In genomic region chr15:71708741-71709140, GRCh38 we compare ENCODE assay signal across 24 cellular contexts.
DNase-seq lines count a peak whose midpoint lies in the region; ATAC-seq, FAIRE-seq and TF ChIP-seq lines count a peak whose summit lies in the region.
"Had no signal": no experiment of that assay in that cellular context is flagged by ENCODE, and none has a peak within 500 bp of the region (broad histone marks: within the 10 kb centered on the region; RNA-seq: fewer than 3 reads in every experiment).

No MANE protein-coding gene starts in this region.

- no peak for TF ChIP-seq CTCF in breast epithelium (IDR thresholded peaks at IDR 0.05)
- TF ChIP-seq CTCF in MCF 10A (IDR thresholded peaks at IDR 0.05; ENCODE audit: unreplicated experiment): no peak
- no peak for TF ChIP-seq CTCF in heart left ventricle (IDR thresholded peaks at IDR 0.05)
- TF ChIP-seq CTCF in mucosa of descending colon (IDR thresholded peaks at IDR 0.05): no peak
- no peak for TF ChIP-seq CTCF in D721Med (IDR thresholded peaks at IDR 0.05; ENCODE audit: insufficient read depth, missing control alignments)

- H3K4me1 ChIP-seq in breast epithelium (peaks cover 0 to 4% of the 10 kb centered on the region in 2 donors), heart left ventricle (peaks cover 6 to 74% (median 45%) of the 10 kb centered on the region in 12 donors), mucosa of descending colon (ENCODE audit: low read depth) (peaks cover 17% of the 10 kb centered on the region), aorta (ENCODE audit: control insufficient read depth in 1 of 2, insufficient read depth in 2 of 2, low read length in 2 of 2) (peaks cover 3 to 5% of the 10 kb centered on the region in 2 donors)

- CTCF ChIA-PET in MCF 10A (lab: Yijun Ruan, JAX): interaction anchor here (1.2 kb wide), 1 partner anchor 92 kb away, joined by 4 read pairs; no protein-coding TSS in a partner anchor

- no peak overlapping the region for H3K4me3 Mint-ChIP-seq in MCF 10A (ENCODE audit: unreplicated experiment)
- H3K4me3 Mint-ChIP-seq: activated CD8-positive, alpha-beta T cell treated with anti-CD3 and anti-CD28 coated beads for 36 hours; B cell; effector memory CD8-positive, alpha-beta T cell; stimulated activated memory B cell treated with anti-CD40 and anti-IgM and Interleukin-4, amounts not matched to agents 10 μg/mL and 1 μg/mL and 100 μg/mL, for 72 hours; T-helper 2 cell treated with Interferon-gamma antibody and Interleukin-4, amounts not matched to agents 5 μg/mL and 100 μg/mL, for 36 hours; WTC11 had no signal

- no peaks in the 10 kb centered on the region for H3K36me3 ChIP-seq in breast epithelium
- no peaks in the 10 kb centered on the region for H3K36me3 ChIP-seq in heart left ventricle
- H3K36me3 ChIP-seq in mucosa of descending colon (ENCODE audit: low read depth): no peaks in the 10 kb centered on the region
- H3K36me3 ChIP-seq in aorta (ENCODE audit: control insufficient read depth in 1 of 2, insufficient read depth in 2 of 2, low read length in 1 of 2): no peaks in the 10 kb centered on the region
- H3K36me3 ChIP-seq: ascending aorta had no signal

- DNase-seq in breast epithelium (ENCODE audit: low spot score in 2 of 2): peak in 1 of 2 donors; percentile 18
- DNase-seq in MCF 10A (ENCODE audit: unreplicated experiment): no peak
- peak in 3 of 5 donors; percentile 27 to 48 (median 42) for DNase-seq in heart left ventricle
- peak in 2 of 3 donors; percentile 23 to 48 for DNase-seq in mucosa of descending colon
- peak; percentile 51 to 78 for DNase-seq in aorta
- DNase-seq in GM12892 (ENCODE audit: insufficient read length): no peak
- no peak for DNase-seq in D721Med (ENCODE audit: insufficient read length, low spot score)
- DNase-seq: activated CD8-positive, alpha-beta T cell treated with anti-CD3 and anti-CD28 coated beads for 36 hours; activated naive CD4-positive, alpha-beta T cell treated with anti-CD3 and anti-CD28 coated beads, Interleukin-2, amount 50 U/mL, for 16 hours; activated T-cell treated with anti-CD3 and anti-CD28 coated beads, Interleukin-2, amount 50 U/mL, for 48 hours; effector memory CD8-positive, alpha-beta T cell; foreskin melanocyte; NCI-H1417 treated with DMSO at 0.1 percent for 48 hours; NCI-H2171 treated with DMSO at 0.1 percent for 48 hours; NCI-H69; nucleus accumbens; SHP77 treated with DMSO at 0.1 percent for 48 hours had no signal

- H3K4me3 ChIP-seq in breast epithelium (peak overlapping the region in 1 of 3 donors; percentile 31), heart left ventricle (no peak overlapping the region), mucosa of descending colon (no peak overlapping the region), aorta (ENCODE audit: low read length in 2 of 2) (no peak overlapping the region)
- H3K4me3 ChIP-seq: ascending aorta had no signal

- H3K9me3 ChIP-seq in breast epithelium: no peaks in the 10 kb centered on the region
- H3K9me3 ChIP-seq in heart left ventricle: no peaks in the 10 kb centered on the region
- H3K9me3 ChIP-seq in mucosa of descending colon: no peaks in the 10 kb centered on the region
- H3K9me3 ChIP-seq in aorta (ENCODE audit: control insufficient read depth, low read length): no peaks in the 10 kb centered on the region
- H3K9me3 ChIP-seq: ascending aorta had no signal

- H3K27ac ChIP-seq in breast epithelium: peak overlapping the region; percentile 77 to 80
- H3K27ac ChIP-seq in heart left ventricle: peak overlapping the region; percentile 19 to 78 (median 60)
- no peak overlapping the region for H3K27ac ChIP-seq in aorta (ENCODE audit: low read depth in 1 of 2, low read length in 2 of 2)
- H3K27ac ChIP-seq: 22Rv1 had no signal

- ATAC-seq in heart left ventricle (peak; percentile 5 to 70 (median 52)), mucosa of descending colon (peak; percentile 63), aorta (ENCODE audit: low FRiP score) (peak; percentile 6), HG03354 (IDR thresholded peaks at IDR 0.05; ENCODE audit: poor library complexity, severe bottlenecking, unreplicated experiment) (no peak)
- ATAC-seq: activated CD8-positive, alpha-beta T cell treated with anti-CD3 and anti-CD28 coated beads for 36 hours; effector memory CD8-positive, alpha-beta T cell; stimulated activated memory B cell treated with anti-CD40 and anti-IgM and Interleukin-4, amounts not matched to agents 10 μg/mL and 1 μg/mL and 100 μg/mL, for 72 hours; WTC11 had no signal

- peaks cover 5% of the 10 kb centered on the region for H3K4me1 Mint-ChIP-seq in MCF 10A (ENCODE audit: insufficient read depth, unreplicated experiment)
- H3K4me1 Mint-ChIP-seq: B cell; stimulated activated memory B cell treated with anti-CD40 and anti-IgM and Interleukin-4, amounts not matched to agents 10 μg/mL and 1 μg/mL and 100 μg/mL, for 72 hours had no signal

- FAIRE-seq in GM12892 (lab: Jason Lieb, UNC): no peak
- FAIRE-seq in D721Med (lab: Jason Lieb, UNC): no peak

- no peak overlapping the region for H3K27ac Mint-ChIP-seq in MCF 10A (ENCODE audit: low read depth, unreplicated experiment)
- H3K27ac Mint-ChIP-seq: activated CD8-positive, alpha-beta T cell treated with anti-CD3 and anti-CD28 coated beads for 36 hours; B cell; effector memory CD8-positive, alpha-beta T cell; stimulated activated memory B cell treated with anti-CD40 and anti-IgM and Interleukin-4, amounts not matched to agents 10 μg/mL and 1 μg/mL and 100 μg/mL, for 72 hours; T-helper 2 cell treated with Interferon-gamma antibody and Interleukin-4, amounts not matched to agents 5 μg/mL and 100 μg/mL, for 36 hours; WTC11 had no signal

- intact Hi-C loops in breast epithelium (cut with DNase I; ENCODE audit: low total_unique reads): no loop called here
- intact Hi-C loops in MCF 10A (cut with micrococcal nuclease): no loop called here
- intact Hi-C loops in heart left ventricle (cut with DNase I): loop anchor here in 3 of 10 donors (5.0 to 10.0 kb wide), 2 partner anchors 51 to 56 kb away; no protein-coding TSS in a partner anchor
- intact Hi-C loops in mucosa of descending colon (cut with DNase I, micrococcal nuclease): no loop called here
- intact Hi-C loops in aorta (cut with DNase I): loop anchor here in 1 of 2 donors (10.0 kb wide), 1 partner anchor 64 kb away; no protein-coding TSS in a partner anchor

- TF ChIP-seq POLR2A in breast epithelium (IDR thresholded peaks at IDR 0.05) (no peak), heart left ventricle (IDR thresholded peaks at IDR 0.05) (no peak), GM12892 (IDR thresholded peaks at IDR 0.05; ENCODE audit: low read depth, low read length) (no peak)

- H3K27me3 ChIP-seq in breast epithelium (no peaks in the 10 kb centered on the region), heart left ventricle (no peaks in the 10 kb centered on the region), aorta (ENCODE audit: control insufficient read depth in 1 of 2, insufficient read depth in 2 of 2, low read length in 1 of 2) (no peaks in the 10 kb centered on the region)
- H3K27me3 ChIP-seq: ascending aorta had no signal

- POLR2A ChIA-PET in MCF 10A (lab: Yijun Ruan, JAX): no interaction called here

- H3K27me3 Mint-ChIP-seq in MCF 10A (ENCODE audit: insufficient read depth, unreplicated experiment): no peaks in the 10 kb centered on the region

- H3K9me3 Mint-ChIP-seq in MCF 10A (ENCODE audit: unreplicated experiment): no peaks in the 10 kb centered on the region
- H3K9me3 Mint-ChIP-seq: effector memory CD8-positive, alpha-beta T cell; stimulated activated memory B cell treated with anti-CD40 and anti-IgM and Interleukin-4, amounts not matched to agents 10 μg/mL and 1 μg/mL and 100 μg/mL, for 72 hours; T-helper 2 cell treated with Interferon-gamma antibody and Interleukin-4, amounts not matched to agents 5 μg/mL and 100 μg/mL, for 36 hours had no signal

- 71 to 84% (median 77%) methylated on average over 11 of the region's 11 CpGs for WGBS in heart left ventricle, 4 donors
- 20% methylated on average over 11 of the region's 11 CpGs for WGBS in aorta, 2 donors

- peaks cover 6% of the 10 kb centered on the region for H3K36me3 Mint-ChIP-seq in MCF 10A (ENCODE audit: insufficient read depth, unreplicated experiment)
- H3K36me3 Mint-ChIP-seq: stimulated activated memory B cell treated with anti-CD40 and anti-IgM and Interleukin-4, amounts not matched to agents 10 μg/mL and 1 μg/mL and 100 μg/mL, for 72 hours; WTC11 had no signal

- no TSS peak for BruUV-seq in MCF 10A (replicated peaks; lab: Mats Ljungman, UMichigan)

Comparison
In these comparisons a context has a peak if more than half of its experiments do, and no peak if none do; other contexts are left out.
1. DNase-seq: peak in heart left ventricle (3 of 5), mucosa of descending colon (2 of 3) and aorta (2 of 2); none in MCF 10A (single experiment), GM12892 (single experiment) and D721Med (single experiment).
2. H3K27ac ChIP-seq: peak in breast epithelium (2 of 2) and heart left ventricle (12 of 12); none in aorta (0 of 2).